9 cellular contexts compared by ENCODE assay signal in genomic region chr1:25818569-25818968, GRCh38. TPM values are rescaled to one million over a fixed set of nuclear protein-coding genes. Genes with fewer than 3 reads are reported as not detected.
DNase-seq lines count a peak whose midpoint lies in the region; ATAC-seq, FAIRE-seq and TF ChIP-seq lines count a peak whose summit lies in the region.
"Had no signal": no experiment of that assay in that cellular context is flagged by ENCODE, and none has a peak within 500 bp of the region (broad histone marks: within the 10 kb centered on the region; RNA-seq: fewer than 3 reads in every experiment).

No MANE protein-coding gene starts in this region.

- intact Hi-C loops in right lobe of liver (cut with DNase I), result loop anchor here in 1 of 2 donors (10.0 kb wide), 1 partner anchor 284 kb away; no protein-coding TSS in a partner anchor

- 31% methylated on average over 6 of the region's 6 CpGs for WGBS in right lobe of liver (ENCODE audit: insufficient coverage, low coverage, low lambda C conversion rate, missing lambda C conversion rate)

- H3K27ac Mint-ChIP-seq in activated T-cell treated with anti-CD3 and anti-CD28 coated beads, Interleukin-2, amount 50 U/mL, for 72 hours, result peak overlapping the region; percentile 82
- peak overlapping the region; percentile 96 for H3K27ac Mint-ChIP-seq in astrocyte (ENCODE audit: unreplicated experiment)

- TF ChIP-seq CTCF in astrocyte (IDR thresholded peaks at IDR 0.05; ENCODE audit: insufficient read depth, low read depth, low read length) (no peak), right lobe of liver (IDR thresholded peaks at IDR 0.05) (no peak), thoracic aorta (IDR thresholded peaks at IDR 0.05) (no peak)

- H3K4me3 Mint-ChIP-seq in activated T-cell treated with anti-CD3 and anti-CD28 coated beads, Interleukin-2, amount 50 U/mL, for 72 hours, result peak overlapping the region; percentile 93 to 99
- H3K4me3 Mint-ChIP-seq in astrocyte (ENCODE audit: unreplicated experiment), result peak overlapping the region; percentile 99

- FAIRE-seq in astrocyte (lab: Jason Lieb, UNC), result no peak

- H3K27ac ChIP-seq in astrocyte (ENCODE audit: low read depth, low read length) (peak overlapping the region; percentile 89), right lobe of liver (peak overlapping the region in 2 of 3 donors; percentile 10 to 38), thoracic aorta (peak overlapping the region; percentile 84 to 89)

- H3K4me3 ChIP-seq in astrocyte (ENCODE audit: insufficient read depth, low read depth, low read length) (peak overlapping the region; percentile 80), right lobe of liver (peak overlapping the region in 2 of 3 donors; percentile 94 to 99), thoracic aorta (peak overlapping the region; percentile 94)

- H2AFZ ChIP-seq in astrocyte (ENCODE audit: low read depth, low read length), result no peak overlapping the region

- H3K36me3 ChIP-seq in astrocyte (ENCODE audit: insufficient read depth, low read length) (no peaks in the 10 kb centered on the region), right lobe of liver (peaks cover 0 to 6% (median 0%) of the 10 kb centered on the region in 4 donors), thoracic aorta (peaks cover 24% of the 10 kb centered on the region)

- no peaks in the 10 kb centered on the region for H3K9me3 Mint-ChIP-seq in activated T-cell treated with anti-CD3 and anti-CD28 coated beads, Interleukin-2, amount 50 U/mL, for 72 hours
- H3K9me3 Mint-ChIP-seq in astrocyte (ENCODE audit: unreplicated experiment), result no peaks in the 10 kb centered on the region

- H4K20me1 ChIP-seq in astrocyte (ENCODE audit: insufficient read depth, low read length), result peaks cover 27% of the 10 kb centered on the region

- no peaks in the 10 kb centered on the region for H3K27me3 Mint-ChIP-seq in activated T-cell treated with anti-CD3 and anti-CD28 coated beads, Interleukin-2, amount 50 U/mL, for 72 hours (ENCODE audit: low read depth)
- no peaks in the 10 kb centered on the region for H3K27me3 Mint-ChIP-seq in astrocyte (ENCODE audit: low read depth, unreplicated experiment)

- no peaks in the 10 kb centered on the region for H3K27me3 ChIP-seq in astrocyte (ENCODE audit: insufficient read depth, low read length)
- H3K27me3 ChIP-seq in right lobe of liver, result no peaks in the 10 kb centered on the region
- no peaks in the 10 kb centered on the region for H3K27me3 ChIP-seq in thoracic aorta (replicated peaks; ENCODE audit: insufficient read depth)

- no peaks in the 10 kb centered on the region for H3K9me3 ChIP-seq in astrocyte (ENCODE audit: insufficient read depth, low read depth, low read length)
- no peaks in the 10 kb centered on the region for H3K9me3 ChIP-seq in right lobe of liver
- no peaks in the 10 kb centered on the region for H3K9me3 ChIP-seq in thoracic aorta

- H3K9ac ChIP-seq in astrocyte (ENCODE audit: low read length), result peak overlapping the region; percentile 94

- H3K36me3 Mint-ChIP-seq in activated T-cell treated with anti-CD3 and anti-CD28 coated beads, Interleukin-2, amount 50 U/mL, for 72 hours (ENCODE audit: insufficient read depth in 2 of 2), result peaks cover 5% of the 10 kb centered on the region in 2 donors
- peaks cover 4% of the 10 kb centered on the region for H3K36me3 Mint-ChIP-seq in astrocyte (ENCODE audit: low read depth, unreplicated experiment)

- DNase-seq in activated T-cell treated with anti-CD3 and anti-CD28 coated beads, Interleukin-2, amount 50 U/mL, for 72 hours, result no peak
- DNase-seq in activated T-cell treated with anti-CD3 and anti-CD28 coated beads, Interleukin-2, amount 50 U/mL, for 48 hours, result no peak
- DNase-seq in astrocyte (ENCODE audit: low read depth) (no peak), right lobe of liver (no peak), thoracic aorta (ENCODE audit: low spot score) (no peak), HT-29 (ENCODE audit: low spot score) (no peak)
- DNase-seq: COR-L47 had no signal

- no peak for TF ChIP-seq POLR2A in right lobe of liver (IDR thresholded peaks at IDR 0.05)

- H3K4me1 ChIP-seq in astrocyte (ENCODE audit: insufficient read depth, low read length), result peaks cover 22% of the 10 kb centered on the region
- peaks cover 0 to 27% (median 10%) of the 10 kb centered on the region in 4 donors for H3K4me1 ChIP-seq in right lobe of liver
- peaks cover 19 to 38% of the 10 kb centered on the region in 2 donors for H3K4me1 ChIP-seq in thoracic aorta (ENCODE audit: control insufficient read depth in 1 of 2, low read depth in 2 of 2)

- H3K79me2 ChIP-seq in astrocyte (ENCODE audit: insufficient read depth, low read length), result peaks cover 37% of the 10 kb centered on the region

- H3K4me2 ChIP-seq in astrocyte (ENCODE audit: low read length), result peak overlapping the region; percentile 90

- ATAC-seq in activated T-cell treated with anti-CD3 and anti-CD28 coated beads, Interleukin-2, amount 50 U/mL, for 72 hours (replicated peaks in 1 of 2), result no peak
- ATAC-seq in right lobe of liver (peak in 3 of 4 donors; percentile 3 to 25 (median 5)), thoracic aorta (ENCODE audit: insufficient number of reproducible peaks, low FRiP score, low read depth) (no peak), HG02852 (IDR thresholded peaks at IDR 0.05; ENCODE audit: unreplicated experiment) (no peak), GM21619 (IDR thresholded peaks at IDR 0.05; ENCODE audit: unreplicated experiment) (no peak)

- peaks cover 37% of the 10 kb centered on the region for H3K4me1 Mint-ChIP-seq in activated T-cell treated with anti-CD3 and anti-CD28 coated beads, Interleukin-2, amount 50 U/mL, for 72 hours (ENCODE audit: low read depth)
- H3K4me1 Mint-ChIP-seq in astrocyte (ENCODE audit: low read depth, unreplicated experiment), result peaks cover 24% of the 10 kb centered on the region

RNA-seq across cellular contexts. Expression of gene MTFR1L, which starts 1.2 kb away (rescaled TPM):
- total RNA-seq in activated T-cell treated with anti-CD3 and anti-CD28 coated beads, Interleukin-2, amount 50 U/mL, for 72 hours, result 10 to 100 TPM; 34.0 to 39.1 TPM
- total RNA-seq in astrocyte (44.6 and 51.2 TPM in 2 replicates), right lobe of liver (10 to 100 TPM; 30.8 to 48.9 (median 43.3) TPM), thoracic aorta (10 to 100 TPM; 63.4 to 81.9 TPM)
- 13.6 and 22.0 TPM in 2 replicates for total RNA-seq in HT-29 (2014; rRNA removed; shearing (Covaris generic))

RNA-seq across cellular contexts. Expression of gene SELENON, which starts 18.6 kb away (rescaled TPM):
- 10 to 100 TPM; 29.5 to 31.1 TPM for total RNA-seq in activated T-cell treated with anti-CD3 and anti-CD28 coated beads, Interleukin-2, amount 50 U/mL, for 72 hours
- total RNA-seq in astrocyte (64.1 and 67.0 TPM in 2 replicates), right lobe of liver (10 to 100 TPM; 11.9 to 21.8 (median 17.8) TPM), thoracic aorta (10 to 100 TPM; 44.1 to 48.6 TPM)
- 1.3 and 2.2 TPM in 2 replicates for total RNA-seq in HT-29 (2014; rRNA removed; shearing (Covaris generic))

RNA-seq across cellular contexts. Expression of gene AUNIP, which starts 40.7 kb away (rescaled TPM):
- 1 to 10 TPM; 6.9 to 9.9 TPM for total RNA-seq in activated T-cell treated with anti-CD3 and anti-CD28 coated beads, Interleukin-2, amount 50 U/mL, for 72 hours
- total RNA-seq in astrocyte (1.3 and 2.1 TPM in 2 replicates), right lobe of liver (under 1 TPM in 2 of 6 experiments, not detected in 4; 0.43 to 0.56 TPM), thoracic aorta (not detected)
- 8.3 and 11.4 TPM in 2 replicates for total RNA-seq in HT-29 (2014; rRNA removed; shearing (Covaris generic))

RNA-seq across cellular contexts. Expression of gene PAQR7, which starts 56.9 kb away (rescaled TPM):
- 1 to 10 TPM; 4.6 to 5.1 TPM for total RNA-seq in activated T-cell treated with anti-CD3 and anti-CD28 coated beads, Interleukin-2, amount 50 U/mL, for 72 hours
- total RNA-seq in astrocyte, result 14.5 and 15.1 TPM in 2 replicates
- 1 to 10 TPM in 5 of 6 experiments, under 1 TPM in 1; 0.74 to 4.8 (median 2.4) TPM for total RNA-seq in right lobe of liver
- total RNA-seq in thoracic aorta, result 1 to 10 TPM; 7.0 to 7.1 TPM
- 4.0 and 5.7 TPM in 2 replicates for total RNA-seq in HT-29 (2014; rRNA removed; shearing (Covaris generic))

Comparison
In these comparisons a context has a peak if more than half of its experiments do, and no peak if none do; other contexts are left out.
1. ATAC-seq: peak in right lobe of liver (3 of 4); none in activated T-cell treated with anti-CD3 and anti-CD28 coated beads, Interleukin-2, amount 50 U/mL, for 72 hours (0 of 2), thoracic aorta (single experiment), HG02852 (single experiment) and GM21619 (single experiment).
2. H3K27ac ChIP-seq: peak in every context shown above with its lines; median percentile 89 in astrocyte; 86 in thoracic aorta; 24 in right lobe of liver.
3. Peak in every context shown above with its lines, with median percentiles within 50 percentile points of each other: H3K4me3 ChIP-seq.